ENCODE assay signal across 1 cellular context in genomic region chr18:58671122-58671940, GRCh38.
TF ChIP-seq lines count a peak whose summit lies in the region.

TSS of gene MALT1 (plus strand) at chr18:58671465. CDS start at chr18:58671644, 179 bp downstream.

TF ChIP-seq in GM12878, 131 proteins besides CTCF, POLR2A, EP300 and RAD21 (continued from another document and continues in another):
- no peak for TF ChIP-seq SKIL (IDR thresholded peaks at IDR 0.05; ENCODE audit: low read depth, poor library complexity, severe bottlenecking)
- no peak for TF ChIP-seq KAT2A (conservative IDR thresholded peaks at IDR 0.05; ENCODE audit: control insufficient read depth, low read depth, low read length)
- no peak for TF ChIP-seq RBBP5 (conservative IDR thresholded peaks at IDR 0.05)
- peak in 1 of 2 experiments; percentile 89; a peak in 2 of 4 replicates for TF ChIP-seq ETV6 (conservative IDR thresholded peaks at IDR 0.05 in 1 of 2, IDR thresholded peaks at IDR 0.05 in 1 of 2; ENCODE audit: borderline replicate concordance in 1 of 2, low read depth in 1 of 2)
- no peak for TF ChIP-seq HCFC1 (IDR thresholded peaks at IDR 0.05; ENCODE audit: low read length)
- TF ChIP-seq BCL11A (IDR thresholded peaks at IDR 0.05; ENCODE audit: low read depth, low read length), result peak; percentile 30; the same call in 1 of the 2 replicates
- no peak for TF ChIP-seq CEBPZ (IDR thresholded peaks at IDR 0.05; ENCODE audit: low read depth, low read length)
- no peak for TF ChIP-seq GABPA (IDR thresholded peaks at IDR 0.05; ENCODE audit: low read depth)
- TF ChIP-seq HSF1 (IDR thresholded peaks at IDR 0.05; ENCODE audit: low read depth, low read length), result no peak
- TF ChIP-seq TCF3 (IDR thresholded peaks at IDR 0.05; ENCODE audit: borderline replicate concordance, insufficient read depth, low read depth, low read length), result peak; percentile 96
- TF ChIP-seq SUPT20H (IDR thresholded peaks at IDR 0.05; ENCODE audit: borderline replicate concordance, control insufficient read depth, low read depth, low read length), result no peak
- TF ChIP-seq TAF1 (IDR thresholded peaks at IDR 0.05; ENCODE audit: borderline replicate concordance, low read depth, low read length), result peak; percentile 97
- 0 out of 2 replicates have a peak, but pooled peaks have one; percentile 66 for TF ChIP-seq STAT1 (conservative IDR thresholded peaks at IDR 0.05)
- no peak for TF ChIP-seq STAT3 (IDR thresholded peaks at IDR 0.05; ENCODE audit: low read depth, low read length)
- TF ChIP-seq ATF2 (IDR thresholded peaks at IDR 0.05; ENCODE audit: low read length), result no peak
- no peak for TF ChIP-seq SREBF2 (IDR thresholded peaks at IDR 0.05; ENCODE audit: low read length)
- no peak for TF ChIP-seq USF1 (IDR thresholded peaks at IDR 0.05; ENCODE audit: borderline replicate concordance, extremely low read length, insufficient read depth, low read depth, low read length)
- TF ChIP-seq NBN (IDR thresholded peaks at IDR 0.05), result no peak
- TF ChIP-seq RFX5 (IDR thresholded peaks at IDR 0.05; ENCODE audit: low read depth, low read length), result no peak
- no peak for TF ChIP-seq MEF2B (IDR thresholded peaks at IDR 0.05; ENCODE audit: partially characterized antibody, poor library complexity, severe bottlenecking)
- TF ChIP-seq IRF3 (IDR thresholded peaks at IDR 0.05), result no peak
- TF ChIP-seq FOXM1 (IDR thresholded peaks at IDR 0.05; ENCODE audit: low read depth, low read length), result no peak
- TF ChIP-seq TBL1XR1 (IDR thresholded peaks at IDR 0.05; ENCODE audit: low read depth, low read length), result no peak
- peak; percentile 82 for TF ChIP-seq ZNF217 (IDR thresholded peaks at IDR 0.05)
- no peak for TF ChIP-seq E2F8 (IDR thresholded peaks at IDR 0.05; ENCODE audit: low read depth, partially characterized antibody)
- TF ChIP-seq CREB1 (IDR thresholded peaks at IDR 0.05; ENCODE audit: low read depth), result no peak; the same call in 1 of the 2 replicates
- TF ChIP-seq ZBTB40 (IDR thresholded peaks at IDR 0.05; ENCODE audit: borderline replicate concordance), result no peak
- no peak for TF ChIP-seq MTA2 (IDR thresholded peaks at IDR 0.05; ENCODE audit: low read depth)
- TF ChIP-seq ATF7 (IDR thresholded peaks at IDR 0.05; ENCODE audit: low read depth), result no peak
- 0 out of 2 replicates have a peak, but pooled peaks have one; percentile 57 for TF ChIP-seq PML (IDR thresholded peaks at IDR 0.05; ENCODE audit: low read length)
- no peak for TF ChIP-seq TARDBP (IDR thresholded peaks at IDR 0.05; ENCODE audit: borderline replicate concordance)
- no peak for TF ChIP-seq TCF7 (IDR thresholded peaks at IDR 0.05; ENCODE audit: borderline replicate concordance)
- TF ChIP-seq ZNF622 (IDR thresholded peaks at IDR 0.05), result no peak
- no peak for TF ChIP-seq BMI1 (IDR thresholded peaks at IDR 0.05; ENCODE audit: borderline replicate concordance)
- 0 out of 2 replicates have a peak, but pooled peaks have one; percentile 78 for TF ChIP-seq CBX5 (IDR thresholded peaks at IDR 0.05; ENCODE audit: low read depth)
- no peak for TF ChIP-seq CHD4 (IDR thresholded peaks at IDR 0.05)
- no peak for TF ChIP-seq SREBF1 (IDR thresholded peaks at IDR 0.05; ENCODE audit: low read length)
- TF ChIP-seq SRF (IDR thresholded peaks at IDR 0.05; ENCODE audit: low read depth in 2 of 2, low read length in 2 of 2), result peak in 1 of 2 experiments; percentile 70; a peak in 1 of 4 replicates
- no peak for TF ChIP-seq MYC (IDR thresholded peaks at IDR 0.05; ENCODE audit: insufficient read depth, insufficient read length, insufficient replicate concordance, low read length, severe bottlenecking)
- peak; percentile 30 for TF ChIP-seq KLF5 (IDR thresholded peaks at IDR 0.05; ENCODE audit: partially characterized antibody)
- TF ChIP-seq DPF2 (IDR thresholded peaks at IDR 0.05), result peak; percentile 88
- no peak for TF ChIP-seq KDM1A (IDR thresholded peaks at IDR 0.05; ENCODE audit: borderline replicate concordance)
- no peak for TF ChIP-seq ZNF384 (IDR thresholded peaks at IDR 0.05; ENCODE audit: borderline replicate concordance, low read depth, low read length)
- peak; percentile 90 for TF ChIP-seq E2F4 (IDR thresholded peaks at IDR 0.05; ENCODE audit: low read depth, low read length)
- TF ChIP-seq SIN3A (IDR thresholded peaks at IDR 0.05; ENCODE audit: low read depth, low read length), result peak; percentile 89; the same call in 1 of the 2 replicates
- TF ChIP-seq ATF3 (IDR thresholded peaks at IDR 0.05; ENCODE audit: borderline replicate concordance, extremely low read depth, low read depth, low read length), result no peak
